ENCODE assay signal across 8 cellular contexts in the genomic region with DNA sequence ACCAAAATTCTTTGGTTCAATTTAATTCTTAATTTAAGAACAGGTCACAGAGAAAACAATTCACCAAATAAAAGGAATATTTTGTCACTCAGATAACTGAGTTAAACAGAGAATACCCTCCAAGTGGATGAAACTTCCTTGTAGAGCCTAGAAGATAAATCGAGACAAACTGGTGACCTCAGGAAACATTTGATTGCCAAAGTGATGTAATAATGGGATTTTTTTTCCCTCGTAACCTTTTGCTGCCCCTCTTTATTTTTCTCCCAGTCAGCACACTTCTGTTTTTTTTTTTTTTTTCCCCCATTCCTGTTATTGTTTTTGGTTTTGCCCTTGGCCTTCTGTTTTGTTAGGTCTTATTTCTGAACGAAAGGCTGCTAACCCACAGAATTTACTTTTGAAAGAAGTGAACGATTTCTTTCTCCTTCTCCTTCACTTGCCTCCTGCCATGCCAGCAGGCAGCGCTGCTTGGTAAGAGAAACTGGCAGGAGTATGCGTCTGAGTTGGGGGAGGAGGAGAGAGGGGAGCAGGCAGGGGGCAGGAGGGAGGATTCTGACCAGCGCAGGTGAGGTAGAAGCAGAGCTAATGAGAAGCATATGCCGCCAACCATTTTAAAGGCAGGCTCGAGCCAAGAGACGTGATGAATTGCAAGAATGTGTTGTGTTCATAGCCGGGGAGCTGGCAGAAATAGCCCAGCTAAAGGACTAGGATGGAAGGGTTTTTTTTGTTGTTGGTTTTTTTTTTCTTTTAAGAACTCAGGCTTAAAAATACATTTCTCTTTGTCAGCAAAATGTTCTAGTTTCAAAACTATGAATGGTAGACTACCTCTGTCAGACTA.
DNase-seq lines count a peak whose midpoint lies in the region; ATAC-seq, FAIRE-seq and TF ChIP-seq lines count a peak whose summit lies in the region.

No MANE protein-coding gene starts in this region.

- no peak for FAIRE-seq in GM19239 (lab: Jason Lieb, UNC)

- H3K9me3 ChIP-seq in adrenal gland (replicated peaks in 1 of 3) (no peaks in the 10 kb centered on the region), right cardiac atrium (ENCODE audit: control insufficient read depth, low read length) (no peaks in the 10 kb centered on the region), psoas muscle (no peaks in the 10 kb centered on the region)

- TF ChIP-seq POLR2A in adrenal gland (IDR thresholded peaks at IDR 0.05) = no peak

- H3K27ac ChIP-seq in adrenal gland = peak overlapping the region in 2 of 5 donors; percentile 29 to 77
- H3K27ac ChIP-seq in right cardiac atrium (ENCODE audit: low read length) = peak overlapping the region; percentile 88
- no peak overlapping the region for H3K27ac ChIP-seq in psoas muscle

- 37 to 51% (median 48%) methylated on average over 11 of the region's 11 CpGs for WGBS in adrenal gland, 4 donors
- WGBS in right cardiac atrium = 30% methylated on average over 11 of the region's 11 CpGs
- 16 to 21% (median 19%) methylated on average over 11 of the region's 11 CpGs for WGBS in psoas muscle, 3 donors

- TF ChIP-seq CTCF in adrenal gland (IDR thresholded peaks at IDR 0.05) = peak in 1 of 6 experiments; percentile 12
- no peak for TF ChIP-seq CTCF in psoas muscle (IDR thresholded peaks at IDR 0.05)

- ATAC-seq in right cardiac atrium (peak; percentile 71 to 88), psoas muscle (peak in 1 of 4 donors; percentile 27)

- H3K27me3 ChIP-seq in adrenal gland = no peaks in the 10 kb centered on the region
- no peaks in the 10 kb centered on the region for H3K27me3 ChIP-seq in right cardiac atrium (ENCODE audit: control insufficient read depth, insufficient read depth)
- H3K27me3 ChIP-seq in psoas muscle (ENCODE audit: insufficient read depth in 3 of 3, low read length in 2 of 3) = no peaks in the 10 kb centered on the region

- H3K36me3 ChIP-seq in adrenal gland (replicated peaks in 1 of 2) (no peaks in the 10 kb centered on the region), psoas muscle (ENCODE audit: insufficient read depth in 1 of 2, low read depth in 1 of 2) (no peaks in the 10 kb centered on the region)

- intact Hi-C loops in adrenal gland (cut with DNase I) = no loop called here
- intact Hi-C loops in right cardiac atrium (cut with DNase I) = no loop called here
- intact Hi-C loops in psoas muscle (cut with DNase I) = no loop called here

- peak overlapping the region in 1 of 4 donors; percentile 21 for H3K4me3 ChIP-seq in adrenal gland
- H3K4me3 ChIP-seq in right cardiac atrium (ENCODE audit: low read length) = peak overlapping the region; percentile 40
- H3K4me3 ChIP-seq in psoas muscle = peak overlapping the region; percentile 24

- H3K4me1 ChIP-seq in adrenal gland (replicated peaks in 1 of 2) (peaks cover 0 to 9% of the 10 kb centered on the region in 2 donors), right cardiac atrium (ENCODE audit: control insufficient read depth, insufficient read depth, low read length) (peaks cover 2% of the 10 kb centered on the region), psoas muscle (no peaks in the 10 kb centered on the region)

- DNase-seq in GM03348 (ENCODE audit: low spot score) (peak; percentile 85), adrenal gland (peak in 4 of 7 donors; percentile 15 to 36 (median 25)), right cardiac atrium (peak; percentile 49 to 79 (median 61)), psoas muscle (peak in 1 of 2 donors; percentile 29), HPDE6-E6E7 (ENCODE audit: extremely low spot score) (no peak), NOMO-1 (lab: John Stamatoyannopoulos, UW; ENCODE audit: unreplicated experiment in 2 of 2) (no peak), GM19239 (ENCODE audit: insufficient read length, low spot score) (no peak), NCI-H1436 (lab: John Stamatoyannopoulos, UW) (no peak)

Comparison
In these comparisons a context has a peak if more than half of its experiments do, and no peak if none do; other contexts are left out.
1. DNase-seq: peak in GM03348 (single experiment), adrenal gland (4 of 7) and right cardiac atrium (3 of 3); none in HPDE6-E6E7 (single experiment), NOMO-1 (0 of 2), GM19239 (single experiment) and NCI-H1436 (single experiment).